8 cellular contexts compared by ENCODE assay signal in the genomic region with DNA sequence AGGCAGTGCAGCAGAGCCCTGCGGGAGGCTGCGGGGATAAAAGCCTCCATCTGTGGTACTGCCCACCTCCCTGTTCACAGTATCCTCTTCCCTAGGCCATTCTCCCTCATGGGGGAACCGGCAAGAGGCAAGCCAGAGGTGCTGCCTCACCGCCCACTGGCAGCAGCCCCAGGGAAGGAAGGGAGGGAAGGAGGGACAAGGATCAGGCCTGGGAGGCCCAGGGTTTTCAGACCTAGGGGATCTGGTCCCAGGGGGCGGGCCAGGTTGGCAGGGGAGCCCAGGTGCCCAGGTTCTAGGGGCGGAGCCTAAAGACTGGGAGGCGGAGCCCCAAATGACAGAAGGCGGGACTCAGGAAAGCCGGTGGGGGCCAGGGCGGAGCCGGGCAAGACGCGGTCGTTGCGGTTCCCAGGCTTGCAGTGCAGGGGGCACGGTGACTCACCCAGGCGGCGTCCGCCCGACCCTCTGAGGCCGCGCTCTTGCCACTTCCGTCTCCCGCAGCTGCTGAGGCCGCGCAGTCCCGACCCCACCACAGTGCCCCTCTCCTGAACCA. TPM values are rescaled to one million over a fixed set of nuclear protein-coding genes. Genes with fewer than 3 reads are reported as not detected.
DNase-seq lines count a peak whose midpoint lies in the region; ATAC-seq and TF ChIP-seq lines count a peak whose summit lies in the region.

No MANE protein-coding gene starts in this region.

- peak in 1 of 8 donors; percentile 29 for ATAC-seq in heart right ventricle
- ATAC-seq in Right ventricle myocardium inferior = no peak
- ATAC-seq in right lobe of liver = peak; percentile 51 to 71 (median 64)
- ATAC-seq in GM19324 (IDR thresholded peaks at IDR 0.05; ENCODE audit: low FRiP score, unreplicated experiment) = no peak
- ATAC-seq in GM18909 (IDR thresholded peaks at IDR 0.05; ENCODE audit: poor library complexity, unreplicated experiment) = no peak

- H3K27ac ChIP-seq in heart right ventricle (peak overlapping the region; percentile 84 to 96 (median 92)), adipose tissue (ENCODE audit: low read depth, low read length) (peak overlapping the region; percentile 14), right lobe of liver (peak overlapping the region; percentile 95 to 97 (median 96)), uterus (peak overlapping the region; percentile 92 to 97)

- WGBS in heart right ventricle, 2 donors = 1% methylated on average over 27 of the region's 27 CpGs
- 0 to 2% (median 1%) methylated on average over 23 to 27 of the region's 27 CpGs for WGBS in adipose tissue, 3 donors
- 0% methylated on average over 8 of the region's 27 CpGs for WGBS in right lobe of liver (ENCODE audit: insufficient coverage, low coverage, low lambda C conversion rate, missing lambda C conversion rate)

- intact Hi-C loops in heart right ventricle (cut with DNase I) (loop anchor here in 6 of 10 donors (2.0 to 10.0 kb wide), 10 partner anchors 60 to 590 kb away; a partner anchor contains a TSS), Right ventricle myocardium inferior (cut with DNase I) (loop anchor here (5.0 to 10.0 kb wide), 3 partner anchors 60 to 640 kb away; a partner anchor contains a TSS), right lobe of liver (cut with DNase I) (no loop called here), uterus (cut with DNase I; ENCODE audit: low total_unique reads) (no loop called here)

- H3K4me3 ChIP-seq in heart right ventricle (peak overlapping the region; percentile 45 to 96 (median 70)), right lobe of liver (peak overlapping the region; percentile 71 to 86 (median 75)), uterus (peak overlapping the region; percentile 59 to 82)

- H3K4me1 ChIP-seq in heart right ventricle (peaks cover 25 to 65% (median 62%) of the 10 kb centered on the region in 9 donors), right lobe of liver (peaks cover 0 to 34% (median 6%) of the 10 kb centered on the region in 4 donors), uterus (no peaks in the 10 kb centered on the region)

- DNase-seq in heart right ventricle (no peak), Right ventricle myocardium inferior (ENCODE audit: missing footprints) (no peak), right lobe of liver (no peak), uterus (no peak), islet precursor cell (no peak)

- H3K9me3 ChIP-seq in heart right ventricle = no peaks in the 10 kb centered on the region
- H3K9me3 ChIP-seq in right lobe of liver = no peaks in the 10 kb centered on the region
- no peaks in the 10 kb centered on the region for H3K9me3 ChIP-seq in uterus

- H3K27me3 ChIP-seq in heart right ventricle = no peaks in the 10 kb centered on the region
- no peaks in the 10 kb centered on the region for H3K27me3 ChIP-seq in right lobe of liver
- no peaks in the 10 kb centered on the region for H3K27me3 ChIP-seq in uterus

- TF ChIP-seq CTCF in heart right ventricle (IDR thresholded peaks at IDR 0.05) (no peak), right lobe of liver (IDR thresholded peaks at IDR 0.05) (no peak), uterus (IDR thresholded peaks at IDR 0.05) (no peak)

- H3K36me3 ChIP-seq in heart right ventricle (peaks cover 0 to 25% (median 1%) of the 10 kb centered on the region in 9 donors), right lobe of liver (peaks cover 0 to 10% (median 2%) of the 10 kb centered on the region in 4 donors), uterus (no peaks in the 10 kb centered on the region)

- TF ChIP-seq POLR2A in right lobe of liver (IDR thresholded peaks at IDR 0.05) (peak; percentile 49), uterus (IDR thresholded peaks at IDR 0.05) (peak; percentile 15 to 53)

RNA-seq across cellular contexts. Expression of a gene that starts 3.0 kb away (rescaled TPM):
- total RNA-seq in heart right ventricle (10 to 100 TPM in 9 of 10 donors, 1 to 10 TPM in 1; 8.5 to 26.6 (median 17.1) TPM), Right ventricle myocardium inferior (14.3 TPM), right lobe of liver (100 to 1,000 TPM in 1 of 6 experiments, 10 to 100 TPM in 5; 46.4 to 101 (median 59.7) TPM), uterus (10 to 100 TPM in 3 of 4 donors, 1 to 10 TPM in 1; 9.7 to 59.1 (median 25.5) TPM)
- polyA plus RNA-seq in heart right ventricle (10 to 100 TPM in 1 of 2 donors, 1 to 10 TPM in 1; 9.6 to 12.3 TPM), adipose tissue (1 to 10 TPM; 8.1 to 9.4 (median 8.4) TPM)

RNA-seq across cellular contexts. Expression of a gene that starts 29.2 kb away (rescaled TPM):
- under 1 TPM in 3 of 10 donors, not detected in 7; 0.04 to 0.14 (median 0.05) TPM for total RNA-seq in heart right ventricle
- polyA plus RNA-seq in heart right ventricle = not detected
- total RNA-seq in Right ventricle myocardium inferior = not detected
- polyA plus RNA-seq in adipose tissue = under 1 TPM; 0.01 to 0.11 (median 0.02) TPM
- under 1 TPM in 5 of 6 experiments, not detected in 1; 0.06 to 0.18 (median 0.10) TPM for total RNA-seq in right lobe of liver
- under 1 TPM in 1 of 4 donors, not detected in 3; 0.90 TPM for total RNA-seq in uterus

Comparison
In these comparisons a context has a peak if more than half of its experiments do, and no peak if none do; other contexts are left out.
1. ATAC-seq: peak in right lobe of liver (4 of 4); none in Right ventricle myocardium inferior (single experiment), GM19324 (single experiment) and GM18909 (single experiment).
2. H3K27ac ChIP-seq: peak in every context shown above with its lines; median percentile 96 in right lobe of liver; 94 in uterus; 92 in heart right ventricle; 14 in adipose tissue.
3. intact Hi-C loops: an anchor here in heart right ventricle (2.0 to 10.0 kb wide) and Right ventricle myocardium inferior (5.0 to 10.0 kb wide); none called in right lobe of liver and uterus.
4. Peak in every context shown above with its lines, with median percentiles within 50 percentile points of each other: H3K4me3 ChIP-seq.